ENCODE assay signal across 11 cellular contexts in the genomic region with DNA sequence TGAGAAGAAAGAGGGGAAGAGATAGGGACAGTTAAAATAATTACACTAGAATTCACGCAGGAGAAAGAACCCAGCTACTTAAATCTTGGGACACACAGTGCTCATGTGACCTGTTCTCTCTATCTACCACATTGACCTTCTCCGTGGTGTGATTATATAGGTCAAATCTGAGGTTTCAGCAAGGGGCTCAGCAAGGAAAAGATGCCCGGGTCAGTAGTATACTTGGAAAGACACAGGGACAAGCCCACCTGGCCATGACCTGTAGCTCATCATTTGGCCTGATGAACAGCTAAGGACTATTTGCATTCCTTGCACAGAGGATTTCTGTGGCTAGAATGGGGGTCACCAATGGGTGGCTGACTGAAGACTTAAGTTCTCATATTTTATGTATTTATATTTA.
A peak's percentile ranks its signal among the peaks of the same experiment; 100 is the strongest.
DNase-seq lines count a peak whose midpoint lies in the region; ATAC-seq and TF ChIP-seq lines count a peak whose summit lies in the region.
"Had no signal": no experiment of that assay in that cellular context is flagged by ENCODE, and none has a peak within 500 bp of the region (broad histone marks: within the 10 kb centered on the region; RNA-seq: fewer than 3 reads in every experiment).

No MANE protein-coding gene starts in this region.

- no peaks in the 10 kb centered on the region for H3K27me3 ChIP-seq in left ventricle myocardium inferior (ENCODE audit: low read depth)
- H3K27me3 ChIP-seq in foreskin keratinocyte: no peaks in the 10 kb centered on the region
- H3K27me3 ChIP-seq in vagina: no peaks in the 10 kb centered on the region

- intact Hi-C loops in left ventricle myocardium inferior (cut with micrococcal nuclease) (no loop called here), left ventricle myocardium superior (cut with micrococcal nuclease) (no loop called here), OCI-LY7 (cut with micrococcal nuclease; ENCODE audit: unreplicated experiment) (no loop called here), vagina (cut with DNase I) (no loop called here)

- DNase-seq in left ventricle myocardium inferior (no peak), left ventricle myocardium superior (no peak), OCI-LY7 (ENCODE audit: low spot score) (no peak), foreskin keratinocyte (no peak), vagina (ENCODE audit: extremely low spot score in 2 of 2) (no peak), occipital lobe (lab: John Stamatoyannopoulos, UW) (no peak), iPS-NIHi11 (ENCODE audit: low spot score) (no peak), NCI-H69 (lab: John Stamatoyannopoulos, UW) (no peak)
- DNase-seq: activated CD4-positive, alpha-beta T cell treated with anti-CD3 and anti-CD28 coated beads, Interleukin-2, amount 50 U/mL, for 1 hour; GOT3; NCI-H345 had no signal

- H3K4me3 ChIP-seq in left ventricle myocardium inferior: no peak overlapping the region
- peak overlapping the region; percentile 58 for H3K4me3 ChIP-seq in OCI-LY7 (ENCODE audit: low read depth, low read length, poor library complexity, severe bottlenecking)
- no peak overlapping the region for H3K4me3 ChIP-seq in vagina

- ATAC-seq in left ventricle myocardium superior (no peak), foreskin keratinocyte (peak; percentile 5)

- no TSS peak for BruUV-seq in OCI-LY7 (replicated peaks; lab: Mats Ljungman, UMichigan)

- POLR2A ChIA-PET in OCI-LY7 (lab: Charles Lee): interaction anchor here (0.6 to 2.2 kb wide), 7 partner anchors 8 to 32 kb away, joined by 3 to 7 read pairs (median 4); no protein-coding TSS in a partner anchor

- peak overlapping the region; percentile 41 for H3K27ac ChIP-seq in left ventricle myocardium inferior (replicated peaks)
- no peak overlapping the region for H3K27ac ChIP-seq in OCI-LY7 (ENCODE audit: low read depth, low read length, poor library complexity, severe bottlenecking)
- no peak overlapping the region for H3K27ac ChIP-seq in foreskin keratinocyte
- peak overlapping the region; percentile 40 for H3K27ac ChIP-seq in vagina

- peak overlapping the region; percentile 85 for H3K4me2 ChIP-seq in OCI-LY7 (ENCODE audit: low read length)

- TF ChIP-seq POLR2A in vagina (IDR thresholded peaks at IDR 0.05): no peak

- no peaks in the 10 kb centered on the region for H3K9me2 ChIP-seq in OCI-LY7 (ENCODE audit: insufficient read depth, low read length)

- CTCF ChIA-PET in OCI-LY7 (lab: Charles Lee; ENCODE audit: unreplicated experiment): interaction anchor here (0.9 kb wide), 1 partner anchor 9 kb away, joined by 3 read pairs; no protein-coding TSS in a partner anchor

- peaks cover 13% of the 10 kb centered on the region for H3K4me1 ChIP-seq in left ventricle myocardium inferior
- H3K4me1 ChIP-seq in OCI-LY7 (ENCODE audit: insufficient read depth, low read length, poor library complexity, severe bottlenecking): peaks cover 35% of the 10 kb centered on the region
- H3K4me1 ChIP-seq in foreskin keratinocyte: peaks cover 6% of the 10 kb centered on the region
- H3K4me1 ChIP-seq in vagina: peaks cover 12% of the 10 kb centered on the region

- no peaks in the 10 kb centered on the region for H3K79me2 ChIP-seq in OCI-LY7 (ENCODE audit: insufficient read depth, low read depth, low read length)

- H3K36me3 ChIP-seq in left ventricle myocardium inferior (no peaks in the 10 kb centered on the region), OCI-LY7 (ENCODE audit: insufficient read depth, low read length) (no peaks in the 10 kb centered on the region), vagina (no peaks in the 10 kb centered on the region)

- no peaks in the 10 kb centered on the region for H4K20me1 ChIP-seq in OCI-LY7 (ENCODE audit: insufficient read depth, low read length)

- no peaks in the 10 kb centered on the region for H3K9me3 ChIP-seq in left ventricle myocardium inferior (replicated peaks)
- no peaks in the 10 kb centered on the region for H3K9me3 ChIP-seq in OCI-LY7 (ENCODE audit: low read length)
- no peaks in the 10 kb centered on the region for H3K9me3 ChIP-seq in vagina

- TF ChIP-seq CTCF in left ventricle myocardium inferior (IDR thresholded peaks at IDR 0.05; ENCODE audit: borderline replicate concordance) (no peak), OCI-LY7 (conservative IDR thresholded peaks at IDR 0.05; ENCODE audit: low read length) (no peak), foreskin keratinocyte (conservative IDR thresholded peaks at IDR 0.05) (no peak), vagina (IDR thresholded peaks at IDR 0.05) (no peak)

- peak overlapping the region; percentile 93 for H2AFZ ChIP-seq in OCI-LY7 (ENCODE audit: low read length)

Comparison
In these comparisons a context has a peak if more than half of its experiments do, and no peak if none do; other contexts are left out.
1. H3K27ac ChIP-seq: peak in left ventricle myocardium inferior (single experiment) and vagina (single experiment); none in OCI-LY7 (single experiment) and foreskin keratinocyte (single experiment).